ENCODE assay signal across 8 cellular contexts in genomic region chr17:49676276-49676868, GRCh38. TPM values are rescaled to one million over a fixed set of nuclear protein-coding genes. Genes with fewer than 3 reads are reported as not detected.
DNase-seq lines count a peak whose midpoint lies in the region; ATAC-seq and TF ChIP-seq lines count a peak whose summit lies in the region.

No MANE protein-coding gene starts in this region.

- peak; percentile 57 for ATAC-seq in GM19455 (IDR thresholded peaks at IDR 0.05; ENCODE audit: unreplicated experiment)
- peak; percentile 55 for ATAC-seq in HG03565 (IDR thresholded peaks at IDR 0.05; ENCODE audit: unreplicated experiment)
- no peak for ATAC-seq in gastroesophageal sphincter

- no peak for TF ChIP-seq EP300 in gastroesophageal sphincter (IDR thresholded peaks at IDR 0.05)

- H3K27ac ChIP-seq in VCaP (peak overlapping the region; percentile 97), gastroesophageal sphincter (peak overlapping the region; percentile 87 to 99 (median 98)), skin epidermis (peak overlapping the region in 19 of 21 experiments; percentile 13 to 97 (median 94))

- WGBS in gastroesophageal sphincter (ENCODE audit: low coverage in 1 of 2), 2 donors, result 9 to 15% methylated on average over 5 of the region's 5 CpGs

- no peaks in the 10 kb centered on the region for H3K27me3 ChIP-seq in gastroesophageal sphincter

- DNase-seq in SHP77 treated with DMSO at 0.1 percent for 48 hours (lab: John Stamatoyannopoulos, UW) (no peak), nucleus accumbens (lab: John Stamatoyannopoulos, UW) (no peak)

- H3K9ac ChIP-seq in ES-I3 (ENCODE audit: low read depth, low read length), result peak overlapping the region; percentile 86

- H3K4me3 ChIP-seq in gastroesophageal sphincter (peak overlapping the region; percentile 55 to 74), skin epidermis (peak overlapping the region in 5 of 7 experiments; percentile 60 to 88 (median 77))

- H3K4me1 ChIP-seq in ES-I3 (ENCODE audit: insufficient read depth, low read length), result peaks cover 8% of the 10 kb centered on the region
- peaks cover 0 to 63% (median 30%) of the 10 kb centered on the region in 3 donors for H3K4me1 ChIP-seq in gastroesophageal sphincter

- TF ChIP-seq POLR2A in gastroesophageal sphincter (IDR thresholded peaks at IDR 0.05), result no peak

- H3K36me3 ChIP-seq in ES-I3 (ENCODE audit: insufficient read depth, low read length), result no peaks in the 10 kb centered on the region
- no peaks in the 10 kb centered on the region for H3K36me3 ChIP-seq in gastroesophageal sphincter

- TF ChIP-seq CTCF in VCaP (conservative IDR thresholded peaks at IDR 0.05) (no peak), gastroesophageal sphincter (IDR thresholded peaks at IDR 0.05) (no peak)

- no peaks in the 10 kb centered on the region for H3K9me3 ChIP-seq in ES-I3 (ENCODE audit: control insufficient read depth, insufficient read depth, low read length)
- H3K9me3 ChIP-seq in gastroesophageal sphincter, result no peaks in the 10 kb centered on the region

RNA-seq across cellular contexts. Expression of gene SPOP, which starts 1.5 kb away (rescaled TPM):
- total RNA-seq in gastroesophageal sphincter, result 100 to 1,000 TPM; 159 to 268 (median 176) TPM

RNA-seq across cellular contexts. Expression of gene SLC35B1, which starts 31.4 kb away (rescaled TPM):
- total RNA-seq in gastroesophageal sphincter, result 10 to 100 TPM; 17.9 to 35.6 (median 19.5) TPM
